9 cellular contexts compared by ENCODE assay signal in genomic region chr15:25863067-25863967, GRCh38. TPM values are rescaled to one million over a fixed set of nuclear protein-coding genes. Genes with fewer than 3 reads are reported as not detected.
A peak's percentile ranks its signal among the peaks of the same experiment; 100 is the strongest.
DNase-seq lines count a peak whose midpoint lies in the region; ATAC-seq and TF ChIP-seq lines count a peak whose summit lies in the region.
"Had no signal": no experiment of that assay in that cellular context is flagged by ENCODE, and none has a peak within 500 bp of the region (broad histone marks: within the 10 kb centered on the region; RNA-seq: fewer than 3 reads in every experiment).

TSS of gene ATP10A (minus strand) at chr15:25863327. CDS start at chr15:25863096, 231 bp downstream.

- H3K36me3 ChIP-seq in CD8-positive, alpha-beta memory T cell (ENCODE audit: insufficient read depth, low read length), result no peaks in the 10 kb centered on the region
- H3K36me3 ChIP-seq in left lung, result no peaks in the 10 kb centered on the region

- H3K27ac ChIP-seq in CD8-positive, alpha-beta memory T cell (ENCODE audit: low read depth, low read length), result peak within 1 kb of the TSS; percentile 48
- H3K27ac ChIP-seq in left lung, result peak within 1 kb of the TSS; percentile 64 to 78

- peaks cover 27% of the 10 kb centered on the region for H3K4me1 ChIP-seq in CD8-positive, alpha-beta memory T cell (ENCODE audit: insufficient read depth, low read length)
- peaks cover 0 to 40% of the 10 kb centered on the region in 2 donors for H3K4me1 ChIP-seq in left lung

- intact Hi-C loops in left lung (cut with DNase I), result no loop called here

- no peaks in the 10 kb centered on the region for H3K27me3 ChIP-seq in CD8-positive, alpha-beta memory T cell (ENCODE audit: insufficient read depth, low read length, poor library complexity, severe bottlenecking)
- peaks cover 0 to 37% of the 10 kb centered on the region in 2 donors for H3K27me3 ChIP-seq in left lung

- no peaks in the 10 kb centered on the region for H3K9me3 ChIP-seq in CD8-positive, alpha-beta memory T cell (ENCODE audit: low read length)
- H3K9me3 ChIP-seq in left lung, result no peaks in the 10 kb centered on the region

- CTCF ChIA-PET in CD8-positive, alpha-beta memory T cell (lab: Charles Lee), result interaction anchor here (0.7 to 2.7 kb wide), 3 partner anchors 17 to 79 kb away, joined by 3 to 11 read pairs (median 3); no protein-coding TSS in a partner anchor

- H3K9me3 Mint-ChIP-seq in CD8-positive, alpha-beta memory T cell, result peaks cover 0 to 3% (median 0%) of the 10 kb centered on the region in 5 donors
- no peaks in the 10 kb centered on the region for H3K9me3 Mint-ChIP-seq in central memory CD8-positive, alpha-beta T cell

- peaks cover 38 to 45% (median 41%) of the 10 kb centered on the region in 3 donors for H3K4me1 Mint-ChIP-seq in CD8-positive, alpha-beta memory T cell
- peaks cover 26% of the 10 kb centered on the region for H3K4me1 Mint-ChIP-seq in central memory CD8-positive, alpha-beta T cell

- TF ChIP-seq CTCF in left lung (IDR thresholded peaks at IDR 0.05), result no peak

- H3K4me3 Mint-ChIP-seq in CD8-positive, alpha-beta memory T cell, result peak within 1 kb of the TSS; percentile 88 to 99 (median 94)
- peak within 1 kb of the TSS; percentile 80 for H3K4me3 Mint-ChIP-seq in central memory CD8-positive, alpha-beta T cell

- peak in 4 of 5 donors; percentile 31 to 59 (median 40) for DNase-seq in CD8-positive, alpha-beta memory T cell
- peak in 4 of 5 donors; percentile 29 to 57 (median 38) for DNase-seq in T-helper 1 cell
- DNase-seq in central memory CD8-positive, alpha-beta T cell (ENCODE audit: low spot score in 2 of 2), result no peak
- peak in 1 of 2 donors; percentile 82 for DNase-seq in left lung
- DNase-seq in stimulated activated CD8-positive, alpha-beta memory T cell treated with anti-CD3 and anti-CD28 coated beads, Interleukin-4, amount 100 ng/mL, for 24 hours (ENCODE audit: low read depth), result peak; percentile 39
- DNase-seq in HuH-7 (ENCODE audit: low spot score), result no peak
- no peak for DNase-seq in GM19238 (ENCODE audit: insufficient read length, low spot score)

- H3K27me3 Mint-ChIP-seq in CD8-positive, alpha-beta memory T cell, result peaks cover 0 to 4% of the 10 kb centered on the region in 2 donors
- no peaks in the 10 kb centered on the region for H3K27me3 Mint-ChIP-seq in central memory CD8-positive, alpha-beta T cell

- no peak for ATAC-seq in central memory CD8-positive, alpha-beta T cell (replicated peaks; ENCODE audit: extremely low read depth, poor library complexity, severe bottlenecking)
- ATAC-seq in left lung (peak; percentile 26), GM18519 (IDR thresholded peaks at IDR 0.05; ENCODE audit: low FRiP score, unreplicated experiment) (no peak)

- POLR2A ChIA-PET in CD8-positive, alpha-beta memory T cell (lab: Charles Lee), result interaction anchor here (0.7 to 1.1 kb wide), 2 partner anchors 12 to 17 kb away, joined by 3 read pairs; no protein-coding TSS in a partner anchor

- H3K27ac Mint-ChIP-seq in CD8-positive, alpha-beta memory T cell, result peak within 1 kb of the TSS; percentile 93 to 99 (median 96)
- peak within 1 kb of the TSS; percentile 12 for H3K27ac Mint-ChIP-seq in central memory CD8-positive, alpha-beta T cell (ENCODE audit: low read depth)

- H3K4me3 ChIP-seq in CD8-positive, alpha-beta memory T cell (ENCODE audit: low read length), result peak within 1 kb of the TSS; percentile 77
- H3K4me3 ChIP-seq in left lung, result peak within 1 kb of the TSS; percentile 62 to 76

- H3K36me3 Mint-ChIP-seq in CD8-positive, alpha-beta memory T cell, result peaks cover 0 to 23% (median 0%) of the 10 kb centered on the region in 3 donors
- peaks cover 3% of the 10 kb centered on the region for H3K36me3 Mint-ChIP-seq in central memory CD8-positive, alpha-beta T cell (ENCODE audit: insufficient read depth)

RNA-seq across cellular contexts. Expression of gene ATP10A, which starts in this region (rescaled TPM):
- 10 to 100 TPM; 24.0 to 28.9 TPM for total RNA-seq in CD8-positive, alpha-beta memory T cell
- 8.2 TPM for polyA plus RNA-seq in CD8-positive, alpha-beta memory T cell
- total RNA-seq in left lung, result 10 to 100 TPM; 25.4 to 46.1 TPM
- total RNA-seq: lung microvascular endothelial cell had no signal

Comparison
In these comparisons a context has a peak if more than half of its experiments do, and no peak if none do; other contexts are left out.
1. DNase-seq: peak in CD8-positive, alpha-beta memory T cell (4 of 5), T-helper 1 cell (4 of 5) and stimulated activated CD8-positive, alpha-beta memory T cell treated with anti-CD3 and anti-CD28 coated beads, Interleukin-4, amount 100 ng/mL, for 24 hours (single experiment); none in central memory CD8-positive, alpha-beta T cell (0 of 2), HuH-7 (single experiment) and GM19238 (single experiment).